Comparison of ENCODE assay signal across 30 cellular contexts in genomic region chr1:59159557-59160203, GRCh38.
"Had no signal": no experiment of that assay in that cellular context is flagged by ENCODE, and none has a peak within 500 bp of the region (broad histone marks: within the 10 kb centered on the region; RNA-seq: fewer than 3 reads in every experiment).

No MANE protein-coding gene starts in this region.

- H3K27ac ChIP-seq: PC-9, SJCRH30, SK-N-MC, WERI-Rb-1 had no signal

- ATAC-seq: activated CD8-positive, alpha-beta memory T cell treated with anti-CD3 and anti-CD28 coated beads, Interleukin-2, amount 10 ng/mL, durations not matched to agents 7 days and 5 days had no signal

- H3K27me3 ChIP-seq: MG63, SJCRH30 had no signal

- H3K4me3 ChIP-seq: MG63, PC-9, SJCRH30, SK-N-MC had no signal

- DNase-seq: activated CD4-positive, alpha-beta memory T cell treated with anti-CD3 and anti-CD28 coated beads, Interleukin-2, amount 10 ng/mL, durations not matched to agents 7 days and 5 days; activated CD4-positive, alpha-beta T cell treated with anti-CD3 and anti-CD28 coated beads for 1 hour; activated CD4-positive, alpha-beta T cell treated with anti-CD3 and anti-CD28 coated beads for 48 hours; activated CD4-positive, CD25-positive, alpha-beta regulatory T cell; activated CD8-positive, alpha-beta memory T cell treated with anti-CD3 and anti-CD28 coated beads for 24 hours; activated CD8-positive, alpha-beta memory T cell treated with anti-CD3 and anti-CD28 coated beads, Interleukin-2, amount 10 ng/mL, durations not matched to agents 7 days and 5 days; activated CD8-positive, alpha-beta memory T cell treated with anti-CD3 and anti-CD28 coated beads, Interleukin-2, amount 50 U/mL, for 48 hours; activated effector memory CD4-positive, alpha-beta T cell treated with Interleukin-2 at 50 U/mL for 16 hours; activated naive CD4-positive, alpha-beta T cell; activated naive CD4-positive, alpha-beta T cell treated with anti-CD3 and anti-CD28 coated beads, Interleukin-2, amount 50 U/mL, for 16 hours; activated naive CD8-positive, alpha-beta T cell treated with anti-CD3 and anti-CD28 coated beads for 36 hours; activated T-cell treated with anti-CD3 and anti-CD28 coated beads, Interleukin-2, amount 50 U/mL, for 48 hours; amygdala; caudate nucleus; Kasumi-1; KG1; MG63; MV-4-11; NCI-H1092; NCI-H1436 treated with DMSO at 0.1 percent for 48 hours; NCI-H1694 treated with DMSO at 0.1 percent for 48 hours; NCI-H2029; NCI-H345; NCI-H524 treated with DMSO at 0.1 percent for 48 hours; SHP77; SJCRH30; T1000; WERI-Rb-1 had no signal

- H3K36me3 ChIP-seq: MG63, SJCRH30, WERI-Rb-1 had no signal
